ENCODE assay signal across 14 cellular contexts in genomic region chr11:59031746-59032145, GRCh38. TPM values are rescaled to one million over a fixed set of nuclear protein-coding genes. Genes with fewer than 3 reads are reported as not detected.
"Had no signal": no experiment of that assay in that cellular context is flagged by ENCODE, and none has a peak within 500 bp of the region (broad histone marks: within the 10 kb centered on the region; RNA-seq: fewer than 3 reads in every experiment).

No MANE protein-coding gene starts in this region.

RNA-seq across cellular contexts. Expression of gene GLYATL1B, which starts 54.4 kb away (rescaled TPM):
- total RNA-seq: activated B cell treated with CpG ODN at 0.5 μM for 24 hours; activated CD4-positive, alpha-beta memory T cell treated with anti-CD3 and anti-CD28 coated beads for 36 hours; activated CD4-positive, alpha-beta memory T cell treated with anti-CD3 and anti-CD28 coated beads, Interleukin-2, amount 10 ng/mL, durations not matched to agents 7 days and 5 days; activated CD4-positive, alpha-beta T cell treated with anti-CD3 and anti-CD28 coated beads for 36 hours; activated CD4-positive, alpha-beta T cell treated with anti-CD3 and anti-CD28 coated beads, Interleukin-2, amount 10 ng/mL, durations not matched to agents 24 days and 14 days; activated CD4-positive, alpha-beta T cell treated with anti-CD3 and anti-CD28 coated beads, Interleukin-2, amount 10 ng/mL, durations not matched to agents 7 days and 5 days; activated CD8-positive, alpha-beta memory T cell treated with anti-CD3 and anti-CD28 coated beads for 36 hours; activated CD8-positive, alpha-beta memory T cell treated with anti-CD3 and anti-CD28 coated beads, Interleukin-2, amount 10 ng/mL, durations not matched to agents 7 days and 5 days; activated CD8-positive, alpha-beta T cell treated with anti-CD3 and anti-CD28 coated beads for 36 hours; activated CD8-positive, alpha-beta T cell treated with anti-CD3 and anti-CD28 coated beads, Interleukin-2, amount 10 ng/mL, durations not matched to agents 7 days and 5 days; T-helper 1 cell treated with Interleukin-12 subunit alpha and Interleukin-12 subunit beta and Interleukin-4 antibody, amounts not matched to agents 30 ng/mL and 1 ng/mL, for 36 hours; T-helper 17 cell; T-helper 2 cell treated with Interferon-gamma antibody and Interleukin-4, amounts not matched to agents 100 ng/mL and 5 ng/mL, for 36 hours; WTC11 had no signal
